ENCODE assay signal across 15 cellular contexts in genomic region chr3:167057586-167057985, GRCh38.
"Had no signal": no experiment of that assay in that cellular context is flagged by ENCODE, and none has a peak within 500 bp of the region (broad histone marks: within the 10 kb centered on the region; RNA-seq: fewer than 3 reads in every experiment).

No MANE protein-coding gene starts in this region.

- H3K27ac ChIP-seq: ascending aorta, breast epithelium, coronary artery, gastroesophageal sphincter, pancreas, thoracic aorta had no signal

- DNase-seq: activated CD4-positive, alpha-beta T cell treated with anti-CD3 and anti-CD28 coated beads, Interleukin-2, amount 50 U/mL, for 4 hours; activated effector memory CD4-positive, alpha-beta T cell treated with anti-CD3 and anti-CD28 coated beads, Interleukin-2, amount 50 U/mL, for 16 hours; activated naive CD4-positive, alpha-beta T cell treated with anti-CD3 and anti-CD28 coated beads, Interleukin-2, amount 50 U/mL, for 16 hours; activated T-cell treated with anti-CD3 and anti-CD28 coated beads, Interleukin-2, amount 50 U/mL, for 72 hours; mesendoderm; naive thymus-derived CD8-positive, alpha-beta T cell; pancreas; stimulated activated naive B cell treated with anti-CD40 and anti-IgM and Interleukin-4, amounts not matched to agents 10 μg/mL and 1 μg/mL and 100 μg/mL, for 72 hours; T-helper 17 cell had no signal

- H3K9me3 ChIP-seq: ascending aorta, breast epithelium, pancreas, thoracic aorta had no signal

- ATAC-seq: activated T-cell treated with anti-CD3 and anti-CD28 coated beads, Interleukin-2, amount 50 U/mL, for 72 hours; esophagus mucosa; gastroesophageal sphincter; naive thymus-derived CD8-positive, alpha-beta T cell; pancreas; stimulated activated naive B cell treated with anti-CD40 and anti-IgM and Interleukin-4, amounts not matched to agents 10 μg/mL and 1 μg/mL and 100 μg/mL, for 72 hours; T-helper 17 cell had no signal

- H3K4me3 ChIP-seq: ascending aorta, breast epithelium, coronary artery, gastroesophageal sphincter, pancreas, thoracic aorta had no signal

- H3K4me1 ChIP-seq: ascending aorta, breast epithelium, gastroesophageal sphincter, pancreas had no signal

- H3K36me3 ChIP-seq: ascending aorta, breast epithelium, gastroesophageal sphincter, pancreas, thoracic aorta had no signal

- H3K27me3 ChIP-seq: ascending aorta, breast epithelium, gastroesophageal sphincter, pancreas had no signal
